Comparison of ENCODE assay signal across 11 cellular contexts in genomic region chr15:75369897-75370581, GRCh38. TPM values are rescaled to one million over a fixed set of nuclear protein-coding genes. Genes with fewer than 3 reads are reported as not detected.
A peak's percentile ranks its signal among the peaks of the same experiment; 100 is the strongest.
DNase-seq lines count a peak whose midpoint lies in the region; ATAC-seq, FAIRE-seq and TF ChIP-seq lines count a peak whose summit lies in the region.
"Had no signal": no experiment of that assay in that cellular context is flagged by ENCODE, and none has a peak within 500 bp of the region (broad histone marks: within the 10 kb centered on the region; RNA-seq: fewer than 3 reads in every experiment).

No MANE protein-coding gene starts in this region.

- no peaks in the 10 kb centered on the region for H3K9me3 ChIP-seq in CD8-positive, alpha-beta T cell (ENCODE audit: low read length)
- no peaks in the 10 kb centered on the region for H3K9me3 ChIP-seq in K562 (replicated peaks; ENCODE audit: control insufficient read depth, insufficient read depth, low read depth, low read length)
- H3K9me3 ChIP-seq: SJSA1 had no signal

- H3K4me3 Mint-ChIP-seq in CD8-positive, alpha-beta T cell = peak overlapping the region; percentile 91
- peak overlapping the region; percentile 92 for H3K4me3 Mint-ChIP-seq in natural killer cell treated with Interleukin-12 subunit alpha and Interleukin-12 subunit beta and Interleukin-15 and Interleukin-18, amount 100 ng/mL, for 72 hours

- BruUV-seq in K562 (replicated peaks; lab: Mats Ljungman, UMichigan) = no TSS peak

- H3K36me3 Mint-ChIP-seq in CD8-positive, alpha-beta T cell = peaks cover 67% of the 10 kb centered on the region
- peaks cover 10% of the 10 kb centered on the region for H3K36me3 Mint-ChIP-seq in natural killer cell treated with Interleukin-12 subunit alpha and Interleukin-12 subunit beta and Interleukin-15 and Interleukin-18, amount 100 ng/mL, for 72 hours

- CTCF ChIA-PET in CD8-positive, alpha-beta T cell (lab: Charles Lee) = interaction anchor here (0.8 to 2.7 kb wide), 4 partner anchors 256 to 432 kb away, joined by 4 to 22 read pairs (median 8); partner anchors contain the start of genes IMP3 and SNUPN
- CTCF ChIA-PET in K562 (lab: Yijun Ruan, JAX; ENCODE audit: low intra/inter-chr PET ratio) = no interaction called here

- no peak for TF ChIP-seq CTCF in CD8-positive, alpha-beta T cell (IDR thresholded peaks at IDR 0.05)
- no peak for TF ChIP-seq CTCF in KMS-11 (conservative IDR thresholded peaks at IDR 0.05; ENCODE audit: low read depth, low read length)
- TF ChIP-seq CTCF in K562 (IDR thresholded peaks at IDR 0.05 in 2 of 3, conservative IDR thresholded peaks at IDR 0.05 in 1 of 3; ENCODE audit: insufficient read depth in 2 of 3, low read depth in 1 of 3, low read length in 3 of 3) = no peak

- H3K36me3 ChIP-seq in CD8-positive, alpha-beta T cell (ENCODE audit: insufficient read depth, low read length) = peaks cover 22% of the 10 kb centered on the region
- H3K36me3 ChIP-seq in KMS-11 (ENCODE audit: insufficient read depth) = no peaks in the 10 kb centered on the region
- peaks cover 77% of the 10 kb centered on the region for H3K36me3 ChIP-seq in K562 (ENCODE audit: control insufficient read depth, insufficient read depth, low read length)

- H3K27me3 Mint-ChIP-seq in CD8-positive, alpha-beta T cell (ENCODE audit: low read depth) = no peaks in the 10 kb centered on the region
- no peaks in the 10 kb centered on the region for H3K27me3 Mint-ChIP-seq in natural killer cell treated with Interleukin-12 subunit alpha and Interleukin-12 subunit beta and Interleukin-15 and Interleukin-18, amount 100 ng/mL, for 72 hours

- ATAC-seq in CD8-positive, alpha-beta T cell = no peak
- ATAC-seq in K562 = no peak
- ATAC-seq in natural killer cell treated with Interleukin-12 subunit alpha and Interleukin-12 subunit beta and Interleukin-15 and Interleukin-18, amount 100 ng/mL, for 72 hours = no peak
- ATAC-seq in HG03521 (IDR thresholded peaks at IDR 0.05; ENCODE audit: unreplicated experiment) = no peak
- no peak for ATAC-seq in HG03439 (IDR thresholded peaks at IDR 0.05; ENCODE audit: unreplicated experiment)

- H3K27ac Mint-ChIP-seq in CD8-positive, alpha-beta T cell = peak overlapping the region; percentile 94
- peak overlapping the region; percentile 91 to 94 for H3K27ac Mint-ChIP-seq in natural killer cell treated with Interleukin-12 subunit alpha and Interleukin-12 subunit beta and Interleukin-15 and Interleukin-18, amount 100 ng/mL, for 72 hours

- POLR2A ChIA-PET in CD8-positive, alpha-beta T cell (lab: Charles Lee) = interaction anchor here (0.8 to 1.1 kb wide), 2 partner anchors 256 to 270 kb away, joined by 3 read pairs; partner anchors contain the start of genes IMP3 and SNUPN
- POLR2A ChIA-PET in K562 (lab: Yijun Ruan, JAX) = interaction anchor here (0.7 to 2.0 kb wide), 8 partner anchors 9 to 86 kb away, joined by 3 to 6 read pairs (median 3); no protein-coding TSS in a partner anchor

- H3K79me2 ChIP-seq in KMS-11 (ENCODE audit: insufficient read depth, low read depth) (peaks cover 6% of the 10 kb centered on the region; the same call in 1 of the 2 replicates), K562 (ENCODE audit: control insufficient read depth, insufficient read depth, low read length) (peaks cover 26% of the 10 kb centered on the region)

- H3K9me1 ChIP-seq in K562 (ENCODE audit: control insufficient read depth, insufficient read depth, low read length) = peaks cover 4% of the 10 kb centered on the region

- H3K4me3 ChIP-seq in CD8-positive, alpha-beta T cell (ENCODE audit: low read depth, low read length) = no peak overlapping the region
- H3K4me3 ChIP-seq in KMS-11 (IDR thresholded peaks at IDR 0.05; ENCODE audit: insufficient read depth, low read depth, low read length) (no peak overlapping the region), K562 (no peak overlapping the region)

- WGBS in K562 (ENCODE audit: insufficient coverage, low coverage, missing lambda C conversion rate) = 93% methylated on average over 6 of the region's 7 CpGs

- H2AFZ ChIP-seq in KMS-11 (ENCODE audit: low read depth) (no peak overlapping the region), K562 (ENCODE audit: low read depth, low read length) (no peak overlapping the region)

- intact Hi-C loops in CD8-positive, alpha-beta T cell (cut with DNase I, micrococcal nuclease) = loop anchor here (5.0 kb wide), 4 partner anchors 168 to 828 kb away; partner anchors contain the start of genes C15orf39 (in 2 of the 2), ARID3B (in 1 of the 2) and PPCDC (in 1 of the 2)
- intact Hi-C loops in K562 (cut with micrococcal nuclease) = loop anchor here (2.0 kb wide), 2 partner anchors 271 to 313 kb away; partner anchors contain the start of gene IMP3

- H3K9ac ChIP-seq in KMS-11 = no peak overlapping the region
- H3K9ac ChIP-seq in K562 (ENCODE audit: insufficient read depth in 1 of 2, low read depth in 2 of 2, low read length in 2 of 2) = peak overlapping the region in 1 of 2 experiments; percentile 98; a peak in 1 of 4 replicates

- TF ChIP-seq POLR2A in K562 (conservative IDR thresholded peaks at IDR 0.05) = no peak

- no peak overlapping the region for H3K27ac ChIP-seq in CD8-positive, alpha-beta T cell (ENCODE audit: low read depth, low read length)
- H3K27ac ChIP-seq in KMS-11 (peak overlapping the region; percentile 93; the same call in 1 of the 2 replicates), K562 (ENCODE audit: extremely low read depth, low read depth, low read length) (no peak overlapping the region)
- H3K27ac ChIP-seq: SJSA1 had no signal

- no peaks in the 10 kb centered on the region for H3K9me3 Mint-ChIP-seq in CD8-positive, alpha-beta T cell
- no peaks in the 10 kb centered on the region for H3K9me3 Mint-ChIP-seq in natural killer cell treated with Interleukin-12 subunit alpha and Interleukin-12 subunit beta and Interleukin-15 and Interleukin-18, amount 100 ng/mL, for 72 hours

- peak; percentile 19 for FAIRE-seq in K562 (lab: Jason Lieb, UNC)

- peaks cover 15% of the 10 kb centered on the region for H3K4me1 ChIP-seq in CD8-positive, alpha-beta T cell (ENCODE audit: insufficient read depth, low read length)
- H3K4me1 ChIP-seq in KMS-11 (ENCODE audit: low read depth, poor library complexity, severe bottlenecking) (peaks cover 26% of the 10 kb centered on the region), K562 (replicated peaks in 1 of 2; ENCODE audit: control insufficient read depth in 2 of 2, insufficient read depth in 2 of 2, low read length in 2 of 2) (peaks cover 12 to 14% of the 10 kb centered on the region in 2 experiments; a peak in 4 of 5 replicates)

- no peak for TF ChIP-seq RAD21 in K562 (CRISPR knock-in tag; conservative IDR thresholded peaks at IDR 0.05 in 1 of 2, IDR thresholded peaks at IDR 0.05 in 1 of 2)

- H3K4me2 ChIP-seq in KMS-11 (peak overlapping the region; percentile 97), K562 (ENCODE audit: insufficient read depth, low read length) (0 out of 2 replicates have a peak overlapping the region, but pooled peaks have one; percentile 94)

- no peaks in the 10 kb centered on the region for H3K27me3 ChIP-seq in CD8-positive, alpha-beta T cell (ENCODE audit: insufficient read depth, low read length)
- H3K27me3 ChIP-seq in KMS-11 (ENCODE audit: insufficient read depth, low read depth) (no peaks in the 10 kb centered on the region), K562 (ENCODE audit: control insufficient read depth in 2 of 2, insufficient read depth in 2 of 2, low read length in 2 of 2) (no peaks in the 10 kb centered on the region)
- H3K27me3 ChIP-seq: SJSA1 had no signal

- peaks cover 29% of the 10 kb centered on the region for H3K4me1 Mint-ChIP-seq in CD8-positive, alpha-beta T cell (ENCODE audit: low read depth)
- peaks cover 17 to 19% of the 10 kb centered on the region in 2 donors for H3K4me1 Mint-ChIP-seq in natural killer cell treated with Interleukin-12 subunit alpha and Interleukin-12 subunit beta and Interleukin-15 and Interleukin-18, amount 100 ng/mL, for 72 hours (ENCODE audit: low read depth in 2 of 2)

- no peak for DNase-seq in CD8-positive, alpha-beta T cell
- DNase-seq in K562 (ENCODE audit: extremely low read depth in 1 of 4, low spot score in 3 of 4) = no peak
- DNase-seq in natural killer cell treated with Interleukin-12 subunit alpha and Interleukin-12 subunit beta and Interleukin-15 and Interleukin-18, amount 100 ng/mL, for 72 hours (ENCODE audit: low spot score) = no peak
- no peak for DNase-seq in mucosa of gallbladder (ENCODE audit: low spot score)
- DNase-seq in T-helper 9 cell = no peak
- DNase-seq: islet precursor cell had no signal

- H4K20me1 ChIP-seq in KMS-11 (ENCODE audit: insufficient read depth) (no peaks in the 10 kb centered on the region), K562 (replicated peaks; ENCODE audit: control insufficient read depth, insufficient read depth, low read length) (peaks cover 10% of the 10 kb centered on the region)

- in situ Hi-C loops in K562 (cut with MboI) = loop anchor here (5.0 kb wide), 1 partner anchor 307 kb away; no protein-coding TSS in a partner anchor

- TF ChIP-seq EP300 in K562 (IDR thresholded peaks at IDR 0.05; ENCODE audit: low read length) = no peak

RNA-seq across cellular contexts. Expression of gene MAN2C1, which starts 1.6 kb away (rescaled TPM):
- 100 to 1,000 TPM; 342 to 373 TPM for total RNA-seq in CD8-positive, alpha-beta T cell
- 633 and 1,544 TPM in 2 replicates for total RNA-seq in K562 (2011; cell fraction: chromatin; rRNA removed; ENCODE audit: low replicate concordance)
- 797 and 878 TPM in 2 replicates for total RNA-seq in K562 (2011; cell fraction: nucleolus; rRNA removed)
- total RNA-seq in K562 (2011; cell fraction: nucleoplasm; rRNA removed) = 564 and 599 TPM in 2 replicates
- total RNA-seq in K562 (2014; rRNA removed) = 57.9 and 67.5 TPM in 2 replicates
- total RNA-seq in K562 (2014; rRNA removed; fragmentation: Illumina TruSeq; extraction: Trizol) = 27.9 and 31.6 TPM in 2 replicates
- 40.2 and 42.5 TPM in 2 replicates for total RNA-seq in K562 (2015; rRNA removed; fragmentation: Illumina TruSeq; extraction: Trizol)
- 113 and 120 TPM in 2 replicates for total RNA-seq in K562 (2021)
- polyA plus RNA-seq in K562 (2011; rRNA removed) = 39.9 and 91.5 TPM in 2 replicates
- polyA plus RNA-seq in K562 (2011; cell fraction: cytosol; rRNA removed) = 30.2 and 49.4 TPM in 2 replicates
- polyA plus RNA-seq in K562 (2011; cell fraction: nucleus; rRNA removed) = 857 and 879 TPM in 2 replicates
- polyA plus RNA-seq in K562 (2012) = 81.4 and 162 TPM in 2 replicates
- 38.4 and 56.1 TPM in 2 replicates for polyA plus RNA-seq in K562 (2014; fragmentation: Illumina TruSeq; extraction: Trizol)
- polyA plus RNA-seq in K562 (2014; fragmentation: Nextera tagmentation; extraction: Ambion mirVana) = 1 to 10 TPM; 2.0 TPM
- polyA plus RNA-seq in K562 (2014; rRNA removed) = 101 and 141 TPM in 2 replicates
- polyA minus RNA-seq in K562 (2011; rRNA and poly(A)+ RNA removed) = 29.4 and 33.9 TPM in 2 replicates
- 23.8 and 30.6 TPM in 2 replicates for polyA minus RNA-seq in K562 (2011; cell fraction: cytosol; rRNA and poly(A)+ RNA removed)
- polyA minus RNA-seq in K562 (2011; cell fraction: nucleus; rRNA and poly(A)+ RNA removed) = 176 and 218 TPM in 2 replicates
- 100 to 1,000 TPM; 213 to 295 TPM for total RNA-seq in natural killer cell treated with Interleukin-12 subunit alpha and Interleukin-12 subunit beta and Interleukin-15 and Interleukin-18, amount 100 ng/mL, for 72 hours
- 229 TPM for total RNA-seq in mucosa of gallbladder

RNA-seq across cellular contexts. Expression of gene NEIL1, which starts 23.2 kb away (rescaled TPM):
- 10 to 100 TPM; 27.1 to 29.5 TPM for total RNA-seq in CD8-positive, alpha-beta T cell
- 11.2 and 20.7 TPM in 2 replicates for total RNA-seq in K562 (2011; cell fraction: chromatin; rRNA removed; ENCODE audit: low replicate concordance)
- 8.3 and 11.8 TPM in 2 replicates for total RNA-seq in K562 (2011; cell fraction: nucleolus; rRNA removed)
- 11.4 and 13.4 TPM in 2 replicates for total RNA-seq in K562 (2011; cell fraction: nucleoplasm; rRNA removed)
- total RNA-seq in K562 (2014; rRNA removed) (2.5 and 3.2 TPM in 2 replicates), K562 (2014; rRNA removed; fragmentation: Illumina TruSeq; extraction: Trizol) (0.80 and 1.4 TPM in 2 replicates), K562 (2015; rRNA removed; fragmentation: Illumina TruSeq; extraction: Trizol) (1.6 and 2.4 TPM in 2 replicates), K562 (2021) (3.7 and 4.9 TPM in 2 replicates), mucosa of gallbladder (67.7 TPM)
- polyA plus RNA-seq in K562 (2011; rRNA removed) (4.3 and 6.1 TPM in 2 replicates), K562 (2014; fragmentation: Illumina TruSeq; extraction: Trizol) (1.7 and 3.1 TPM in 2 replicates), K562 (2014; fragmentation: Nextera tagmentation; extraction: Ambion mirVana) (under 1 TPM; 0.14 to 0.28 TPM), K562 (2014; rRNA removed) (4.0 and 7.1 TPM in 2 replicates)
- polyA plus RNA-seq in K562 (2011; cell fraction: cytosol; rRNA removed) = 3.5 and 5.2 TPM in 2 replicates
- 46.3 and 51.2 TPM in 2 replicates for polyA plus RNA-seq in K562 (2011; cell fraction: nucleus; rRNA removed)
- 5.2 and 14.4 TPM in 2 replicates for polyA plus RNA-seq in K562 (2012)
- polyA minus RNA-seq in K562 (2011; rRNA and poly(A)+ RNA removed) = 0.32 and 1.8 TPM in 2 replicates
- 1.5 TPM in 1 of 2 replicates, not detected in the other for polyA minus RNA-seq in K562 (2011; cell fraction: cytosol; rRNA and poly(A)+ RNA removed)
- polyA minus RNA-seq in K562 (2011; cell fraction: nucleus; rRNA and poly(A)+ RNA removed) = 7.0 and 9.9 TPM in 2 replicates
- 10 to 100 TPM; 12.4 to 22.3 TPM for total RNA-seq in natural killer cell treated with Interleukin-12 subunit alpha and Interleukin-12 subunit beta and Interleukin-15 and Interleukin-18, amount 100 ng/mL, for 72 hours
- total RNA-seq: Daoy had no signal

RNA-seq across cellular contexts. Expression of gene COMMD4, which starts 34.2 kb away (rescaled TPM):
- total RNA-seq in CD8-positive, alpha-beta T cell = 10 to 100 TPM; 10.1 to 10.2 TPM
- 37.7 and 74.6 TPM in 2 replicates for total RNA-seq in K562 (2011; cell fraction: chromatin; rRNA removed; ENCODE audit: low replicate concordance)
- 69.5 and 77.8 TPM in 2 replicates for total RNA-seq in K562 (2011; cell fraction: nucleolus; rRNA removed)
- total RNA-seq in K562 (2011; cell fraction: nucleoplasm; rRNA removed) = 44.1 and 45.0 TPM in 2 replicates
- total RNA-seq in K562 (2014; rRNA removed) = 137 and 140 TPM in 2 replicates
- 35.6 and 50.0 TPM in 2 replicates for total RNA-seq in K562 (2014; rRNA removed; fragmentation: Illumina TruSeq; extraction: Trizol)
- 63.2 and 63.9 TPM in 2 replicates for total RNA-seq in K562 (2015; rRNA removed; fragmentation: Illumina TruSeq; extraction: Trizol)
- total RNA-seq in K562 (2021) = 104 and 112 TPM in 2 replicates
- polyA plus RNA-seq in K562 (2011; rRNA removed) = 77.1 and 77.6 TPM in 2 replicates
- 125 and 225 TPM in 2 replicates for polyA plus RNA-seq in K562 (2011; cell fraction: cytosol; rRNA removed)
- polyA plus RNA-seq in K562 (2011; cell fraction: nucleus; rRNA removed) = 190 and 266 TPM in 2 replicates
- 85.8 and 110 TPM in 2 replicates for polyA plus RNA-seq in K562 (2012)
- polyA plus RNA-seq in K562 (2014; fragmentation: Illumina TruSeq; extraction: Trizol) = 43.9 and 64.1 TPM in 2 replicates
- polyA plus RNA-seq in K562 (2014; fragmentation: Nextera tagmentation; extraction: Ambion mirVana) = 10 to 100 TPM; 20.4 to 39.2 TPM
- 124 and 138 TPM in 2 replicates for polyA plus RNA-seq in K562 (2014; rRNA removed)
- 19.7 and 25.0 TPM in 2 replicates for polyA minus RNA-seq in K562 (2011; rRNA and poly(A)+ RNA removed)
- polyA minus RNA-seq in K562 (2011; cell fraction: cytosol; rRNA and poly(A)+ RNA removed) = 25.5 and 34.4 TPM in 2 replicates
- 14.5 and 15.6 TPM in 2 replicates for polyA minus RNA-seq in K562 (2011; cell fraction: nucleus; rRNA and poly(A)+ RNA removed)
- total RNA-seq in natural killer cell treated with Interleukin-12 subunit alpha and Interleukin-12 subunit beta and Interleukin-15 and Interleukin-18, amount 100 ng/mL, for 72 hours = 10 to 100 TPM; 54.4 to 96.2 TPM
- 57.6 TPM for total RNA-seq in mucosa of gallbladder
